In genomic region chr11:46129133-46129532, GRCh38 we compare ENCODE assay signal across 10 cellular contexts.
"Had no signal": no experiment of that assay in that cellular context is flagged by ENCODE, and none has a peak within 500 bp of the region (broad histone marks: within the 10 kb centered on the region; RNA-seq: fewer than 3 reads in every experiment).

No MANE protein-coding gene starts in this region.

- H3K27ac Mint-ChIP-seq: HFFc6 had no signal

- H3K4me2 ChIP-seq: KMS-11 had no signal

- H3K27ac ChIP-seq: GM23248, HL-60, KMS-11 had no signal

- H3K9me3 ChIP-seq: HAP-1 had no signal

- H3K4me3 ChIP-seq: GM23248, HAP-1 had no signal

- H3K36me3 ChIP-seq: HAP-1 had no signal

- DNase-seq: GM23248, GOT3, H7, HFFc6, IMR-90, KBM-7 had no signal

- H3K9me3 Mint-ChIP-seq: HFFc6 had no signal

- H3K9ac ChIP-seq: GM23248, KMS-11 had no signal

- H3K4me3 Mint-ChIP-seq: HFFc6 had no signal

- ATAC-seq: HCT116 had no signal
